ENCODE assay signal across 22 cellular contexts in genomic region chr19:4055209-4055552, GRCh38. TPM values are rescaled to one million over a fixed set of nuclear protein-coding genes. Genes with fewer than 3 reads are reported as not detected.
DNase-seq lines count a peak whose midpoint lies in the region; ATAC-seq, FAIRE-seq and TF ChIP-seq lines count a peak whose summit lies in the region.
"Had no signal": no experiment of that assay in that cellular context is flagged by ENCODE, and none has a peak within 500 bp of the region (broad histone marks: within the 10 kb centered on the region; RNA-seq: fewer than 3 reads in every experiment).

No MANE protein-coding gene starts in this region.

- H3K36me3 Mint-ChIP-seq in nephron progenitor cell (ENCODE audit: low read depth), result peaks cover 53% of the 10 kb centered on the region

- H3K27ac Mint-ChIP-seq in nephron progenitor cell, result peak overlapping the region; percentile 64
- H3K27ac Mint-ChIP-seq: H9 had no signal

- no peaks in the 10 kb centered on the region for H3K9me3 ChIP-seq in HepG2 (ENCODE audit: low read length)
- H3K9me3 ChIP-seq in right lobe of liver, result no peaks in the 10 kb centered on the region
- H3K9me3 ChIP-seq in right atrium auricular region, result no peaks in the 10 kb centered on the region
- H3K9me3 ChIP-seq: MG63 had no signal

- no peak for TF ChIP-seq RAD21 in HepG2 (CRISPR knock-in tag; IDR thresholded peaks at IDR 0.05)

- 100% methylated on average over 19 of the region's 20 CpGs for WGBS in HepG2 (ENCODE audit: low lambda C conversion rate)
- 89% methylated on average over 3 of the region's 20 CpGs for WGBS in right lobe of liver (ENCODE audit: insufficient coverage, low coverage, low lambda C conversion rate, missing lambda C conversion rate)

- H3K4me2 ChIP-seq in HepG2 (ENCODE audit: low read depth, low read length), result no peak overlapping the region
- H3K4me2 ChIP-seq: PC-9 had no signal

- TF ChIP-seq CTCF in HepG2 (CRISPR knock-in tag; IDR thresholded peaks at IDR 0.05) (no peak), right lobe of liver (IDR thresholded peaks at IDR 0.05) (no peak), nephron progenitor cell (IDR thresholded peaks at IDR 0.05) (no peak), right atrium auricular region (IDR thresholded peaks at IDR 0.05) (no peak)

- H3K4me1 ChIP-seq in HepG2 (ENCODE audit: insufficient read depth, low read length) (peaks cover 61% of the 10 kb centered on the region), right lobe of liver (peaks cover 0 to 50% (median 27%) of the 10 kb centered on the region in 4 donors), right atrium auricular region (peaks cover 0 to 53% of the 10 kb centered on the region in 2 donors)

- peaks cover 25 to 44% of the 10 kb centered on the region in 2 experiments for H3K36me3 ChIP-seq in HepG2 (replicated peaks in 1 of 2; ENCODE audit: control insufficient read depth in 1 of 2, insufficient read depth in 2 of 2, low read length in 2 of 2)
- peaks cover 0 to 22% (median 12%) of the 10 kb centered on the region in 4 donors for H3K36me3 ChIP-seq in right lobe of liver
- H3K36me3 ChIP-seq in right atrium auricular region, result peaks cover 45% of the 10 kb centered on the region

- no TSS peak for BruUV-seq in HepG2 (replicated peaks; lab: Mats Ljungman, UMichigan)

- H4K20me1 ChIP-seq in HepG2 (ENCODE audit: insufficient read depth, low read length), result peaks cover 42% of the 10 kb centered on the region

- peaks cover 12% of the 10 kb centered on the region for H3K4me1 Mint-ChIP-seq in nephron progenitor cell

- no peak overlapping the region for H3K4me3 ChIP-seq in HepG2 (replicated peaks in 1 of 3; ENCODE audit: insufficient read depth in 1 of 3, low read depth in 2 of 3, low read length in 3 of 3)
- no peak overlapping the region for H3K4me3 ChIP-seq in right lobe of liver
- no peak overlapping the region for H3K4me3 ChIP-seq in right atrium auricular region
- H3K4me3 ChIP-seq: GM23248, MG63, PC-9 had no signal

- H3K9ac ChIP-seq in HepG2 (ENCODE audit: insufficient read depth, low read depth, low read length), result no peak overlapping the region
- H3K9ac ChIP-seq: GM23248 had no signal

- CTCF ChIA-PET in HepG2 (lab: Yijun Ruan, JAX; ENCODE audit: low intra/inter-chr PET ratio, low total read pairs), result no interaction called here

- no peak overlapping the region for H3K4me3 Mint-ChIP-seq in nephron progenitor cell
- H3K4me3 Mint-ChIP-seq: CD4-positive, CD25-positive, alpha-beta regulatory T cell; H9 had no signal

- peaks cover 68% of the 10 kb centered on the region for H3K79me2 ChIP-seq in HepG2 (ENCODE audit: insufficient read depth, low read length)

- no peak for FAIRE-seq in HepG2 (lab: Jason Lieb, UNC)
- FAIRE-seq: GM18507 had no signal

- H3K27ac ChIP-seq in HepG2 (ENCODE audit: extremely low read length, insufficient read depth, low read length) (no peak overlapping the region), right lobe of liver (no peak overlapping the region), angular gyrus (ENCODE audit: low read depth, low read length) (peak overlapping the region; percentile 45), right atrium auricular region (no peak overlapping the region)
- H3K27ac ChIP-seq: GM23248 had no signal

- POLR2A ChIA-PET in HepG2 (lab: Yijun Ruan, JAX), result no interaction called here

- DNase-seq in HepG2 (ENCODE audit: low spot score), result no peak
- DNase-seq in right lobe of liver, result no peak
- DNase-seq in nephron progenitor cell, result no peak
- DNase-seq in NCI-H2171 treated with DMSO at 0.1 percent for 48 hours (lab: John Stamatoyannopoulos, UW), result no peak
- DNase-seq in activated gamma-delta T cell (lab: John Stamatoyannopoulos, UW), result no peak
- DNase-seq in right atrium auricular region (ENCODE audit: low spot score), result no peak
- DNase-seq: 8988T; ACHN; CD4-positive, CD25-positive, alpha-beta regulatory T cell; DMS153; H9; KG1; MG63; NCI-H1694; NCI-H2029 treated with DMSO at 0.1 percent for 48 hours; NCI-H2227 treated with DMSO at 0.1 percent for 48 hours; NCI-H526 treated with DMSO at 0.1 percent for 48 hours; PC-9; SHP77 had no signal

- no peak overlapping the region for H2AFZ ChIP-seq in HepG2 (ENCODE audit: low read length)
- H2AFZ ChIP-seq: GM23248, PC-9 had no signal

- ATAC-seq in HepG2 (no peak), right lobe of liver (no peak)

- 0 out of 4 replicates have a peak, but pooled peaks of 1 of the 2 experiments have one; percentile 12 for TF ChIP-seq POLR2A in HepG2 (IDR thresholded peaks at IDR 0.05; ENCODE audit: insufficient read depth in 1 of 2, low read depth in 2 of 2, low read length in 2 of 2)
- TF ChIP-seq POLR2A in right lobe of liver (IDR thresholded peaks at IDR 0.05), result no peak

- intact Hi-C loops in HepG2 (cut with micrococcal nuclease; ENCODE audit: unreplicated experiment) (loop anchor here (10.0 kb wide), 1 partner anchor 90 kb away; no protein-coding TSS in a partner anchor), right lobe of liver (cut with DNase I) (no loop called here)

- no peaks in the 10 kb centered on the region for H3K27me3 Mint-ChIP-seq in nephron progenitor cell (ENCODE audit: low read depth, poor library complexity)
- H3K27me3 Mint-ChIP-seq: CD4-positive, CD25-positive, alpha-beta regulatory T cell had no signal

- H3K27me3 ChIP-seq in HepG2 (ENCODE audit: control insufficient read depth in 1 of 2, insufficient read depth in 2 of 2, low read length in 2 of 2) (no peaks in the 10 kb centered on the region), right lobe of liver (no peaks in the 10 kb centered on the region), right atrium auricular region (no peaks in the 10 kb centered on the region)
- H3K27me3 ChIP-seq: MG63 had no signal

- no peaks in the 10 kb centered on the region for H3K9me3 Mint-ChIP-seq in nephron progenitor cell
- H3K9me3 Mint-ChIP-seq: H9 had no signal

- in situ Hi-C loops in HepG2 (cut with HindIII; ENCODE audit: extremely low pct_ligation_motif_present, low pct_unique_long_range_greater_than_20kb), result no loop called here

- TF ChIP-seq EP300 in HepG2 (IDR thresholded peaks at IDR 0.05; ENCODE audit: low read depth in 2 of 2, low read length in 2 of 2) (no peak), HepG2 (CRISPR knock-in tag; IDR thresholded peaks at IDR 0.05; ENCODE audit: borderline replicate concordance) (no peak)

TF ChIP-seq in HepG2, 621 proteins besides CTCF, POLR2A, EP300 and RAD21 (continues in another document):
- no peak for TF ChIP-seq NFE2L2 (IDR thresholded peaks at IDR 0.05; ENCODE audit: low read length)

RNA-seq across cellular contexts. Expression of gene ZBTB7A, which starts 11.5 kb away (rescaled TPM):
- total RNA-seq in HepG2 (2016; rRNA removed; fragmentation: Illumina TruSeq; extraction: Trizol), result 3.5 and 3.6 TPM in 2 replicates
- total RNA-seq in HepG2 (2016; cell fraction: cytosol; rRNA removed; fragmentation: Illumina TruSeq; extraction: Trizol; ENCODE audit: low read depth), result 1.8 TPM in 2 replicates
- 2.7 and 3.2 TPM in 2 replicates for total RNA-seq in HepG2 (2016; cell fraction: insoluble cytoplasmic fraction; rRNA removed; fragmentation: Illumina TruSeq; extraction: Trizol)
- total RNA-seq in HepG2 (2016; cell fraction: membrane; rRNA removed; fragmentation: Illumina TruSeq; extraction: Trizol), result 3.7 and 4.3 TPM in 2 replicates
- 3.0 and 3.1 TPM in 2 replicates for total RNA-seq in HepG2 (2016; cell fraction: nucleus; rRNA removed; fragmentation: Illumina TruSeq; extraction: Trizol)
- polyA plus RNA-seq in HepG2 (2011; rRNA removed), result 4.0 and 5.5 TPM in 2 replicates
- polyA plus RNA-seq in HepG2 (2011; cell fraction: cytosol; rRNA removed), result 2.9 and 4.8 TPM in 2 replicates
- polyA plus RNA-seq in HepG2 (2011; cell fraction: nucleus; rRNA removed), result 23.5 and 34.3 TPM in 2 replicates
- polyA plus RNA-seq in HepG2 (2012), result 4.7 and 6.0 TPM in 2 replicates
- polyA plus RNA-seq in HepG2 (2016; cell fraction: cytosol; fragmentation: Illumina TruSeq; extraction: Trizol; ENCODE audit: low read depth), result 0.96 and 1.2 TPM in 2 replicates
- 4.5 and 4.8 TPM in 2 replicates for polyA plus RNA-seq in HepG2 (2016; cell fraction: insoluble cytoplasmic fraction; fragmentation: Illumina TruSeq; extraction: Trizol; ENCODE audit: low read depth)
- polyA plus RNA-seq in HepG2 (2016; cell fraction: membrane; fragmentation: Illumina TruSeq; extraction: Trizol; ENCODE audit: low read depth), result 2.7 and 3.0 TPM in 2 replicates
- polyA plus RNA-seq in HepG2 (2016; cell fraction: nucleus; fragmentation: Illumina TruSeq; extraction: Trizol; ENCODE audit: insufficient read depth, low read depth), result 9.7 and 9.9 TPM in 2 replicates
- 4.3 and 12.1 TPM in 2 replicates for polyA minus RNA-seq in HepG2 (2011; rRNA and poly(A)+ RNA removed; ENCODE audit: low replicate concordance)
- polyA minus RNA-seq in HepG2 (2011; cell fraction: cytosol; rRNA and poly(A)+ RNA removed), result 9.4 and 10.5 TPM in 2 replicates
- polyA minus RNA-seq in HepG2 (2011; cell fraction: nucleus; rRNA and poly(A)+ RNA removed), result 5.0 and 5.4 TPM in 2 replicates
- 10 to 100 TPM; 19.0 to 38.5 (median 27.7) TPM for total RNA-seq in right lobe of liver
- 10 to 100 TPM; 33.8 to 50.0 TPM for total RNA-seq in right atrium auricular region

RNA-seq across cellular contexts. Expression of gene PIAS4, which starts 47.6 kb away (rescaled TPM):
- total RNA-seq in HepG2 (2016; rRNA removed; fragmentation: Illumina TruSeq; extraction: Trizol), result 20.1 and 22.4 TPM in 2 replicates
- total RNA-seq in HepG2 (2016; cell fraction: cytosol; rRNA removed; fragmentation: Illumina TruSeq; extraction: Trizol; ENCODE audit: low read depth), result 4.3 and 5.1 TPM in 2 replicates
- 16.7 and 23.3 TPM in 2 replicates for total RNA-seq in HepG2 (2016; cell fraction: insoluble cytoplasmic fraction; rRNA removed; fragmentation: Illumina TruSeq; extraction: Trizol)
- 9.8 and 11.2 TPM in 2 replicates for total RNA-seq in HepG2 (2016; cell fraction: membrane; rRNA removed; fragmentation: Illumina TruSeq; extraction: Trizol)
- 9.7 and 15.2 TPM in 2 replicates for total RNA-seq in HepG2 (2016; cell fraction: nucleus; rRNA removed; fragmentation: Illumina TruSeq; extraction: Trizol)
- 8.7 and 9.0 TPM in 2 replicates for polyA plus RNA-seq in HepG2 (2011; rRNA removed)
- polyA plus RNA-seq in HepG2 (2011; cell fraction: cytosol; rRNA removed), result 11.2 and 43.1 TPM in 2 replicates
- polyA plus RNA-seq in HepG2 (2011; cell fraction: nucleus; rRNA removed), result 22.4 and 27.4 TPM in 2 replicates
- polyA plus RNA-seq in HepG2 (2012), result 19.1 and 20.7 TPM in 2 replicates
- polyA plus RNA-seq in HepG2 (2016; cell fraction: cytosol; fragmentation: Illumina TruSeq; extraction: Trizol; ENCODE audit: low read depth), result 3.3 and 3.5 TPM in 2 replicates
- polyA plus RNA-seq in HepG2 (2016; cell fraction: insoluble cytoplasmic fraction; fragmentation: Illumina TruSeq; extraction: Trizol; ENCODE audit: low read depth), result 18.2 and 33.3 TPM in 2 replicates
- 5.6 and 5.9 TPM in 2 replicates for polyA plus RNA-seq in HepG2 (2016; cell fraction: membrane; fragmentation: Illumina TruSeq; extraction: Trizol; ENCODE audit: low read depth)
- polyA plus RNA-seq in HepG2 (2016; cell fraction: nucleus; fragmentation: Illumina TruSeq; extraction: Trizol; ENCODE audit: insufficient read depth, low read depth), result 36.3 and 39.1 TPM in 2 replicates
- 12.2 and 13.9 TPM in 2 replicates for polyA minus RNA-seq in HepG2 (2011; rRNA and poly(A)+ RNA removed; ENCODE audit: low replicate concordance)
- 5.1 and 7.7 TPM in 2 replicates for polyA minus RNA-seq in HepG2 (2011; cell fraction: cytosol; rRNA and poly(A)+ RNA removed)
- 14.5 and 15.1 TPM in 2 replicates for polyA minus RNA-seq in HepG2 (2011; cell fraction: nucleus; rRNA and poly(A)+ RNA removed)
- total RNA-seq in right lobe of liver, result 10 to 100 TPM in 5 of 6 experiments, 1 to 10 TPM in 1; 9.9 to 20.0 (median 14.9) TPM
- 10 to 100 TPM; 10.9 to 11.4 TPM for total RNA-seq in right atrium auricular region
